ENCODE assay signal across 17 cellular contexts in genomic region chr6:121682666-121683065, GRCh38.
DNase-seq lines count a peak whose midpoint lies in the region; TF ChIP-seq lines count a peak whose summit lies in the region.
"Had no signal": no experiment of that assay in that cellular context is flagged by ENCODE, and none has a peak within 500 bp of the region (broad histone marks: within the 10 kb centered on the region; RNA-seq: fewer than 3 reads in every experiment).

No MANE protein-coding gene starts in this region.

- H3K27ac ChIP-seq in testis (no peak overlapping the region), esophagus muscularis mucosa (replicated peaks in 1 of 4) (no peak overlapping the region)
- H3K27ac ChIP-seq: BLaER1, C4-2B had no signal

- DNase-seq in activated naive CD4-positive, alpha-beta T cell treated with anti-CD3 and anti-CD28 coated beads, Interleukin-2, amount 50 U/mL, for 16 hours: no peak
- DNase-seq in RPMI7951 (ENCODE audit: low read depth): peak; percentile 19
- peak; percentile 23 for DNase-seq in testis
- no peak for DNase-seq in OCI-M2 (lab: John Stamatoyannopoulos, UW; ENCODE audit: unreplicated experiment)
- no peak for DNase-seq in esophagus muscularis mucosa (ENCODE audit: extremely low spot score)
- DNase-seq: 8988T; ACHN; BE2C; Caco-2; Calu3; CD4-positive, alpha-beta T cell; CD8-positive, alpha-beta T cell; DMS79 treated with DMSO at 0.1 percent for 48 hours; GF-D8 had no signal

- H3K4me3 ChIP-seq in testis (peak overlapping the region; percentile 7 to 33), esophagus muscularis mucosa (no peak overlapping the region)
- H3K4me3 ChIP-seq: BLaER1 had no signal

- H3K27me3 Mint-ChIP-seq in activated naive CD4-positive, alpha-beta T cell treated with anti-CD3 and anti-CD28 coated beads, Interleukin-2, amount 50 U/mL, for 24 hours: no peaks in the 10 kb centered on the region
- H3K27me3 Mint-ChIP-seq: CD4-positive, alpha-beta T cell had no signal

- H3K27me3 ChIP-seq in testis (no peaks in the 10 kb centered on the region), esophagus muscularis mucosa (no peaks in the 10 kb centered on the region)
- H3K27me3 ChIP-seq: BE2C, BLaER1 had no signal

- intact Hi-C loops in testis (cut with DNase I; ENCODE audit: low total_unique reads) (no loop called here), esophagus muscularis mucosa (cut with DNase I) (no loop called here)

- no peaks in the 10 kb centered on the region for H3K4me1 ChIP-seq in testis
- no peaks in the 10 kb centered on the region for H3K4me1 ChIP-seq in esophagus muscularis mucosa
- H3K4me1 ChIP-seq: BE2C, BLaER1 had no signal

- H3K9me3 ChIP-seq in testis (no peaks in the 10 kb centered on the region), esophagus muscularis mucosa (no peaks in the 10 kb centered on the region)
- H3K9me3 ChIP-seq: BE2C, Caco-2 had no signal

- H3K27ac Mint-ChIP-seq in activated naive CD4-positive, alpha-beta T cell treated with anti-CD3 and anti-CD28 coated beads, Interleukin-2, amount 50 U/mL, for 24 hours: peak overlapping the region; percentile 31
- H3K27ac Mint-ChIP-seq: CD4-positive, alpha-beta T cell; CD8-positive, alpha-beta T cell had no signal

- no peak for TF ChIP-seq CTCF in testis (IDR thresholded peaks at IDR 0.05)
- no peak for TF ChIP-seq CTCF in esophagus muscularis mucosa (IDR thresholded peaks at IDR 0.05)

- no peaks in the 10 kb centered on the region for H3K36me3 Mint-ChIP-seq in activated naive CD4-positive, alpha-beta T cell treated with anti-CD3 and anti-CD28 coated beads, Interleukin-2, amount 50 U/mL, for 24 hours
- H3K36me3 Mint-ChIP-seq: CD8-positive, alpha-beta T cell had no signal

- TF ChIP-seq EP300 in esophagus muscularis mucosa (IDR thresholded peaks at IDR 0.05): no peak

- WGBS in testis, 2 donors: 58 to 75% methylated on average over 25 of the region's 25 CpGs
- 97% methylated on average over 25 of the region's 25 CpGs for WGBS in esophagus muscularis mucosa

- H3K4me1 Mint-ChIP-seq in activated naive CD4-positive, alpha-beta T cell treated with anti-CD3 and anti-CD28 coated beads, Interleukin-2, amount 50 U/mL, for 24 hours: peaks cover 4% of the 10 kb centered on the region

- no peaks in the 10 kb centered on the region for H3K36me3 ChIP-seq in testis (ENCODE audit: low read depth, missing control alignments)
- H3K36me3 ChIP-seq in esophagus muscularis mucosa: no peaks in the 10 kb centered on the region
- H3K36me3 ChIP-seq: BE2C, BLaER1 had no signal

- TF ChIP-seq POLR2A in testis (IDR thresholded peaks at IDR 0.05) (no peak), esophagus muscularis mucosa (IDR thresholded peaks at IDR 0.05; ENCODE audit: low read depth) (no peak)

- H3K9me3 Mint-ChIP-seq in activated naive CD4-positive, alpha-beta T cell treated with anti-CD3 and anti-CD28 coated beads, Interleukin-2, amount 50 U/mL, for 24 hours: peaks cover 6% of the 10 kb centered on the region
- H3K9me3 Mint-ChIP-seq: CD8-positive, alpha-beta T cell had no signal

- no peak overlapping the region for H3K4me3 Mint-ChIP-seq in activated naive CD4-positive, alpha-beta T cell treated with anti-CD3 and anti-CD28 coated beads, Interleukin-2, amount 50 U/mL, for 24 hours
- H3K4me3 Mint-ChIP-seq: CD4-positive, alpha-beta T cell; CD8-positive, alpha-beta T cell had no signal

Comparison
In these comparisons a context has a peak if more than half of its experiments do, and no peak if none do; other contexts are left out.
1. DNase-seq: peak in RPMI7951 (single experiment) and testis (single experiment); none in activated naive CD4-positive, alpha-beta T cell treated with anti-CD3 and anti-CD28 coated beads, Interleukin-2, amount 50 U/mL, for 16 hours (single experiment), OCI-M2 (single experiment) and esophagus muscularis mucosa (single experiment).
2. H3K4me3 ChIP-seq: peak in testis (2 of 2); none in esophagus muscularis mucosa (0 of 4).